In genomic region chr2:151770995-151771394, GRCh38 we compare ENCODE assay signal across 1 cellular context.
TF ChIP-seq lines count a peak whose summit lies in the region.

No MANE protein-coding gene starts in this region.

TF ChIP-seq in GM12878, 131 proteins besides CTCF, POLR2A, EP300 and RAD21 (continued from another document):
- TF ChIP-seq REST (IDR thresholded peaks at IDR 0.05; ENCODE audit: low read depth, low read length) = no peak
